ENCODE assay signal across 29 cellular contexts in genomic region chr12:5922500-5922899, GRCh38. TPM values are rescaled to one million over a fixed set of nuclear protein-coding genes. Genes with fewer than 3 reads are reported as not detected.
"Had no signal": no experiment of that assay in that cellular context is flagged by ENCODE, and none has a peak within 500 bp of the region (broad histone marks: within the 10 kb centered on the region; RNA-seq: fewer than 3 reads in every experiment).

No MANE protein-coding gene starts in this region.

- H3K36me3 ChIP-seq: adrenal gland, colonic mucosa had no signal

- H3K4me1 ChIP-seq: adrenal gland, body of pancreas, colonic mucosa had no signal

- H3K9me3 ChIP-seq: adrenal gland, body of pancreas, colonic mucosa had no signal

- DNase-seq: activated CD4-positive, alpha-beta memory T cell treated with anti-CD3 and anti-CD28 coated beads, Interleukin-2, amount 10 ng/mL, durations not matched to agents 7 days and 5 days; activated CD4-positive, alpha-beta T cell treated with anti-CD3 and anti-CD28 coated beads for 36 hours; activated CD4-positive, alpha-beta T cell treated with anti-CD3 and anti-CD28 coated beads, Interleukin-2, amount 10 ng/mL, durations not matched to agents 24 days and 14 days; activated CD4-positive, alpha-beta T cell treated with anti-CD3 and anti-CD28 coated beads, Interleukin-2, amount 50 U/mL, for 4 hours; activated CD4-positive, CD25-positive, alpha-beta regulatory T cell; activated CD4-positive, CD25-positive, alpha-beta regulatory T cell treated with anti-CD3 and anti-CD28 coated beads, Interleukin-2, amount 50 U/mL, for 72 hours; activated effector memory CD4-positive, alpha-beta T cell treated with anti-CD3 and anti-CD28 coated beads, Interleukin-2, amount 50 U/mL, for 16 hours; activated naive CD4-positive, alpha-beta T cell treated with anti-CD3 and anti-CD28 coated beads for 36 hours; activated naive CD8-positive, alpha-beta T cell treated with anti-CD3 and anti-CD28 coated beads for 36 hours; activated naive CD8-positive, alpha-beta T cell treated with anti-CD3 and anti-CD28 coated beads, Interleukin-2, amount 50 U/mL, for 24 hours; activated T-cell treated with anti-CD3 and anti-CD28 coated beads, Interleukin-2, amount 50 U/mL, for 1 hour; activated T-cell treated with anti-CD3 and anti-CD28 coated beads, Interleukin-2, amount 50 U/mL, for 48 hours; amygdala; body of pancreas; central memory CD4-positive, alpha-beta T cell; cerebellar nuclear complex; colonic mucosa; dorsolateral prefrontal cortex; effector memory CD4-positive, alpha-beta T cell; endodermal cell; foreskin fibroblast; T-helper 1 cell; T-helper 17 cell; T1000 had no signal

- ATAC-seq: activated CD4-positive, alpha-beta T cell treated with anti-CD3 and anti-CD28 coated beads for 36 hours; activated naive CD8-positive, alpha-beta T cell treated with anti-CD3 and anti-CD28 coated beads, Interleukin-2, amount 50 U/mL, for 24 hours; body of pancreas; esophagus mucosa; T-helper 17 cell had no signal

- FAIRE-seq: frontal cortex had no signal

- H3K27ac ChIP-seq: adrenal gland, body of pancreas, colonic mucosa, dorsolateral prefrontal cortex had no signal

- H3K4me3 ChIP-seq: adrenal gland, body of pancreas, colonic mucosa, dorsolateral prefrontal cortex had no signal

- H3K27me3 ChIP-seq: adrenal gland, body of pancreas, colonic mucosa had no signal

RNA-seq across cellular contexts. Expression of gene ANO2, which starts 22.6 kb away (rescaled TPM):
- total RNA-seq: activated CD4-positive, alpha-beta memory T cell treated with anti-CD3 and anti-CD28 coated beads, Interleukin-2, amount 10 ng/mL, durations not matched to agents 7 days and 5 days; activated CD4-positive, alpha-beta T cell treated with anti-CD3 and anti-CD28 coated beads for 36 hours; activated CD4-positive, alpha-beta T cell treated with anti-CD3 and anti-CD28 coated beads, Interleukin-2, amount 10 ng/mL, durations not matched to agents 24 days and 14 days; activated naive CD4-positive, alpha-beta T cell treated with anti-CD3 and anti-CD28 coated beads for 36 hours; activated naive CD8-positive, alpha-beta T cell treated with anti-CD3 and anti-CD28 coated beads for 36 hours; activated T-helper 1 cell treated with anti-CD3 and anti-CD28 coated beads, Interleukin-12 subunit alpha, Interleukin-12 subunit beta, Interleukin-2, Interleukin-4 antibody, amounts not matched to agents 30 ng/mL and 10 ng/mL and 1 ng/mL, durations not matched to agents 14 hours and 24 hours and 36 hours; activated T-helper 2 cell treated with anti-CD3 and anti-CD28 coated beads, Interferon-gamma antibody, Interleukin-2, Interleukin-4, amounts not matched to agents 10 μg/mL and 5 μg/mL and 100 μg/mL, durations not matched to agents 14 hours and 24 hours and 36 hours had no signal
